ENCODE assay signal across 18 cellular contexts in genomic region chr20:38881806-38882440, GRCh38. TPM values are rescaled to one million over a fixed set of nuclear protein-coding genes. Genes with fewer than 3 reads are reported as not detected.
DNase-seq lines count a peak whose midpoint lies in the region; ATAC-seq, FAIRE-seq and TF ChIP-seq lines count a peak whose summit lies in the region.
"Had no signal": no experiment of that assay in that cellular context is flagged by ENCODE, and none has a peak within 500 bp of the region (broad histone marks: within the 10 kb centered on the region; RNA-seq: fewer than 3 reads in every experiment).

No MANE protein-coding gene starts in this region.

- H3K4me1 Mint-ChIP-seq in T-helper 2 cell treated with Interferon-gamma antibody and Interleukin-4, amounts not matched to agents 5 μg/mL and 100 μg/mL, for 36 hours (ENCODE audit: low read depth) = peaks cover 45% of the 10 kb centered on the region

- ATAC-seq in K562 (no peak), GM21619 (IDR thresholded peaks at IDR 0.05; ENCODE audit: unreplicated experiment) (no peak), heart right ventricle (no peak)
- ATAC-seq: left lobe of liver had no signal

- no peak for DNase-seq in T-helper 2 cell treated with Interferon-gamma antibody and Interleukin-4, amounts not matched to agents 5 μg/mL and 100 μg/mL, for 36 hours (ENCODE audit: low spot score)
- DNase-seq in T-helper 2 cell (no peak), OCI-LY7 (ENCODE audit: low spot score) (no peak), K562 (ENCODE audit: extremely low read depth in 1 of 4, low spot score in 3 of 4) (no peak), spleen (peak; percentile 51), GOT3 (lab: John Stamatoyannopoulos, UW) (no peak), heart right ventricle (no peak)
- DNase-seq: activated CD4-positive, CD25-positive, alpha-beta regulatory T cell treated with anti-CD3 and anti-CD28 coated beads, Interleukin-2, amount 50 U/mL, for 72 hours; NCI-H2107; stimulated activated CD4-positive, alpha-beta T cell treated with anti-CD3 and anti-CD28 coated beads, Interleukin-4, amount 100 ng/mL, for 1 hour; tibial artery had no signal

- H3K4me3 Mint-ChIP-seq in T-helper 2 cell treated with Interferon-gamma antibody and Interleukin-4, amounts not matched to agents 5 μg/mL and 100 μg/mL, for 36 hours = no peak overlapping the region

- no TSS peak for BruUV-seq in OCI-LY7 (replicated peaks; lab: Mats Ljungman, UMichigan)
- no TSS peak for BruUV-seq in K562 (replicated peaks; lab: Mats Ljungman, UMichigan)

- H3K4me2 ChIP-seq in OCI-LY7 (ENCODE audit: low read length) (peak overlapping the region; percentile 70), K562 (ENCODE audit: insufficient read depth, low read length) (no peak overlapping the region)
- H3K4me2 ChIP-seq: A549 had no signal

- peaks cover 2 to 16% of the 10 kb centered on the region in 2 experiments; a peak in 1 of 5 replicates for H3K27me3 ChIP-seq in K562 (ENCODE audit: control insufficient read depth in 2 of 2, insufficient read depth in 2 of 2, low read length in 2 of 2)
- no peaks in the 10 kb centered on the region for H3K27me3 ChIP-seq in spleen (replicated peaks in 1 of 7)
- H3K27me3 ChIP-seq in heart right ventricle = peaks cover 0 to 34% (median 12%) of the 10 kb centered on the region in 7 donors
- H3K27me3 ChIP-seq: ascending aorta had no signal

- CTCF ChIA-PET in OCI-LY7 (lab: Charles Lee; ENCODE audit: unreplicated experiment) (interaction anchor here (0.6 to 3.4 kb wide), 5 partner anchors 9 to 77 kb away, joined by 3 to 34 read pairs (median 4); no protein-coding TSS in a partner anchor), K562 (lab: Yijun Ruan, JAX; ENCODE audit: low intra/inter-chr PET ratio) (no interaction called here)

- no peaks in the 10 kb centered on the region for H3K9me2 ChIP-seq in OCI-LY7 (ENCODE audit: insufficient read depth, low read length)

- no peak for FAIRE-seq in K562 (lab: Jason Lieb, UNC)
- FAIRE-seq: A549, frontal cortex had no signal

- no peak overlapping the region for H3K9ac ChIP-seq in K562 (ENCODE audit: insufficient read depth in 1 of 2, low read depth in 2 of 2, low read length in 2 of 2)
- H3K9ac ChIP-seq: parathyroid adenoma had no signal

- no peaks in the 10 kb centered on the region for H3K27me3 Mint-ChIP-seq in T-helper 2 cell treated with Interferon-gamma antibody and Interleukin-4, amounts not matched to agents 5 μg/mL and 100 μg/mL, for 36 hours (ENCODE audit: low read depth)

- H3K36me3 ChIP-seq in OCI-LY7 (ENCODE audit: insufficient read depth, low read length) (no peaks in the 10 kb centered on the region), K562 (ENCODE audit: control insufficient read depth, insufficient read depth, low read length) (no peaks in the 10 kb centered on the region), spleen (peaks cover 0 to 15% (median 0%) of the 10 kb centered on the region in 6 donors), heart right ventricle (no peaks in the 10 kb centered on the region)
- H3K36me3 ChIP-seq: ascending aorta, tibial artery had no signal

- H3K79me2 ChIP-seq in OCI-LY7 (ENCODE audit: insufficient read depth, low read depth, low read length) (peaks cover 70% of the 10 kb centered on the region), K562 (ENCODE audit: control insufficient read depth, insufficient read depth, low read length) (no peaks in the 10 kb centered on the region)
- H3K79me2 ChIP-seq: parathyroid adenoma had no signal

- H3K27ac ChIP-seq in OCI-LY7 (ENCODE audit: low read depth, low read length, poor library complexity, severe bottlenecking) = peak overlapping the region; percentile 97
- H3K27ac ChIP-seq in K562 (ENCODE audit: extremely low read depth, low read depth, low read length) = no peak overlapping the region
- H3K27ac ChIP-seq in spleen = peak overlapping the region in 6 of 8 donors; percentile 32 to 93 (median 72)
- H3K27ac ChIP-seq in heart right ventricle = no peak overlapping the region
- H3K27ac ChIP-seq: A549, ascending aorta, coronary artery, parathyroid adenoma, tibial artery had no signal

- in situ Hi-C loops in K562 (cut with MboI) = no loop called here

- intact Hi-C loops in OCI-LY7 (cut with micrococcal nuclease; ENCODE audit: unreplicated experiment) = loop anchor here (1.0 kb wide), 1 partner anchor 10 kb away; no protein-coding TSS in a partner anchor
- intact Hi-C loops in K562 (cut with micrococcal nuclease) = no loop called here
- intact Hi-C loops in spleen (cut with DNase I; ENCODE audit: low total_unique reads) = no loop called here
- intact Hi-C loops in heart right ventricle (cut with DNase I) = loop anchor here in 1 of 10 donors (5.0 kb wide), 1 partner anchor 55 kb away; no protein-coding TSS in a partner anchor

- no peaks in the 10 kb centered on the region for H3K9me3 Mint-ChIP-seq in T-helper 2 cell treated with Interferon-gamma antibody and Interleukin-4, amounts not matched to agents 5 μg/mL and 100 μg/mL, for 36 hours

- WGBS in K562 (ENCODE audit: insufficient coverage, low coverage, missing lambda C conversion rate) = 30% methylated on average over 4 of the region's 4 CpGs
- 77 to 88% (median 79%) methylated on average over 4 of the region's 4 CpGs for WGBS in spleen, 5 donors
- WGBS in heart right ventricle, 2 donors = 93 to 96% methylated on average over 4 of the region's 4 CpGs

- H3K4me3 ChIP-seq in OCI-LY7 (ENCODE audit: low read depth, low read length, poor library complexity, severe bottlenecking) = peak overlapping the region; percentile 21
- no peak overlapping the region for H3K4me3 ChIP-seq in K562
- H3K4me3 ChIP-seq in spleen = peak overlapping the region in 1 of 8 donors; percentile 24
- no peak overlapping the region for H3K4me3 ChIP-seq in heart right ventricle
- H3K4me3 ChIP-seq: A549, ascending aorta, coronary artery, tibial artery had no signal

- POLR2A ChIA-PET in OCI-LY7 (lab: Charles Lee) (interaction anchor here (1.2 to 7.5 kb wide), 8 partner anchors 9 to 76 kb away, joined by 3 to 85 read pairs (median 12); partner anchors contain the start of gene PPP1R16B), K562 (lab: Yijun Ruan, JAX) (interaction anchor here (1.1 kb wide), 1 partner anchor 11 kb away, joined by 4 read pairs; no protein-coding TSS in a partner anchor)

- H2AFZ ChIP-seq in OCI-LY7 (ENCODE audit: low read length) (no peak overlapping the region), K562 (ENCODE audit: low read depth, low read length) (no peak overlapping the region)
- H2AFZ ChIP-seq: parathyroid adenoma had no signal

- H4K20me1 ChIP-seq in OCI-LY7 (ENCODE audit: insufficient read depth, low read length) = no peaks in the 10 kb centered on the region
- H4K20me1 ChIP-seq in K562 (replicated peaks; ENCODE audit: control insufficient read depth, insufficient read depth, low read length) = peaks cover 7% of the 10 kb centered on the region

- H3K9me1 ChIP-seq in K562 (ENCODE audit: control insufficient read depth, insufficient read depth, low read length) = no peaks in the 10 kb centered on the region

- H3K4me1 ChIP-seq in OCI-LY7 (ENCODE audit: insufficient read depth, low read length, poor library complexity, severe bottlenecking) (peaks cover 94% of the 10 kb centered on the region), K562 (replicated peaks in 1 of 2; ENCODE audit: control insufficient read depth in 2 of 2, insufficient read depth in 2 of 2, low read length in 2 of 2) (peaks cover 0 to 7% of the 10 kb centered on the region in 2 experiments; a peak in 2 of 5 replicates), spleen (peaks cover 44 to 100% (median 87%) of the 10 kb centered on the region in 6 donors), heart right ventricle (peaks cover 0 to 63% (median 16%) of the 10 kb centered on the region in 9 donors)
- H3K4me1 ChIP-seq: ascending aorta had no signal

- TF ChIP-seq POLR2A in K562 (conservative IDR thresholded peaks at IDR 0.05) = no peak
- no peak for TF ChIP-seq POLR2A in spleen (IDR thresholded peaks at IDR 0.05)

- H3K9me3 ChIP-seq in OCI-LY7 (ENCODE audit: low read length) (no peaks in the 10 kb centered on the region), K562 (replicated peaks; ENCODE audit: control insufficient read depth, insufficient read depth, low read depth, low read length) (no peaks in the 10 kb centered on the region), spleen (no peaks in the 10 kb centered on the region), heart right ventricle (no peaks in the 10 kb centered on the region)
- H3K9me3 ChIP-seq: A549, ascending aorta, tibial artery had no signal

- no peak for TF ChIP-seq EP300 in K562 (IDR thresholded peaks at IDR 0.05; ENCODE audit: low read length)

- TF ChIP-seq RAD21 in K562 (CRISPR knock-in tag; conservative IDR thresholded peaks at IDR 0.05 in 1 of 2, IDR thresholded peaks at IDR 0.05 in 1 of 2) = no peak

- TF ChIP-seq CTCF in OCI-LY7 (conservative IDR thresholded peaks at IDR 0.05; ENCODE audit: low read length) (no peak), K562 (IDR thresholded peaks at IDR 0.05 in 2 of 3, conservative IDR thresholded peaks at IDR 0.05 in 1 of 3; ENCODE audit: insufficient read depth in 2 of 3, low read depth in 1 of 3, low read length in 3 of 3) (no peak), spleen (IDR thresholded peaks at IDR 0.05 in 8 of 11, conservative IDR thresholded peaks at IDR 0.05 in 3 of 11) (no peak), heart right ventricle (IDR thresholded peaks at IDR 0.05) (no peak)

- H3K27ac Mint-ChIP-seq in T-helper 2 cell treated with Interferon-gamma antibody and Interleukin-4, amounts not matched to agents 5 μg/mL and 100 μg/mL, for 36 hours = peak overlapping the region; percentile 58

- H3K36me3 Mint-ChIP-seq in T-helper 2 cell treated with Interferon-gamma antibody and Interleukin-4, amounts not matched to agents 5 μg/mL and 100 μg/mL, for 36 hours (ENCODE audit: low read depth) = peaks cover 22% of the 10 kb centered on the region

RNA-seq across cellular contexts. Expression of gene FAM83D, which starts 44.3 kb away (rescaled TPM):
- total RNA-seq in OCI-LY7 (2014; rRNA removed; shearing (Covaris generic)) = 33.2 and 48.2 TPM in 2 replicates
- 32.6 and 32.9 TPM in 2 replicates for total RNA-seq in OCI-LY7 (2022)
- 59.8 and 69.3 TPM in 2 replicates for total RNA-seq in K562 (2011; cell fraction: chromatin; rRNA removed; ENCODE audit: low replicate concordance)
- total RNA-seq in K562 (2011; cell fraction: nucleolus; rRNA removed) = 58.9 and 62.4 TPM in 2 replicates
- 44.0 and 52.1 TPM in 2 replicates for total RNA-seq in K562 (2011; cell fraction: nucleoplasm; rRNA removed)
- 43.5 and 64.6 TPM in 2 replicates for total RNA-seq in K562 (2014; rRNA removed)
- 46.0 and 47.2 TPM in 2 replicates for total RNA-seq in K562 (2014; rRNA removed; fragmentation: Illumina TruSeq; extraction: Trizol)
- total RNA-seq in K562 (2015; rRNA removed; fragmentation: Illumina TruSeq; extraction: Trizol) = 38.6 TPM in 2 replicates
- total RNA-seq in K562 (2021) = 51.9 and 55.6 TPM in 2 replicates
- polyA plus RNA-seq in K562 (2011; rRNA removed) = 66.1 and 79.6 TPM in 2 replicates
- 57.6 and 77.4 TPM in 2 replicates for polyA plus RNA-seq in K562 (2011; cell fraction: cytosol; rRNA removed)
- polyA plus RNA-seq in K562 (2011; cell fraction: nucleus; rRNA removed) = 90.7 and 94.9 TPM in 2 replicates
- polyA plus RNA-seq in K562 (2012) = 17.9 and 30.5 TPM in 2 replicates
- polyA plus RNA-seq in K562 (2014; fragmentation: Illumina TruSeq; extraction: Trizol) = 57.5 and 64.1 TPM in 2 replicates
- 1 to 10 TPM; 8.2 to 9.9 TPM for polyA plus RNA-seq in K562 (2014; fragmentation: Nextera tagmentation; extraction: Ambion mirVana)
- polyA plus RNA-seq in K562 (2014; rRNA removed) = 35.6 and 56.1 TPM in 2 replicates
- polyA minus RNA-seq in K562 (2011; rRNA and poly(A)+ RNA removed) = 67.6 and 82.6 TPM in 2 replicates
- polyA minus RNA-seq in K562 (2011; cell fraction: cytosol; rRNA and poly(A)+ RNA removed) = 36.9 and 40.1 TPM in 2 replicates
- polyA minus RNA-seq in K562 (2011; cell fraction: nucleus; rRNA and poly(A)+ RNA removed) = 46.3 and 57.0 TPM in 2 replicates
- 1 to 10 TPM in 5 of 7 donors, under 1 TPM in 2; 0.46 to 3.0 (median 1.5) TPM for total RNA-seq in spleen
- 1 to 10 TPM in 2 of 3 donors, under 1 TPM in 1; 0.76 to 1.2 (median 1.2) TPM for polyA plus RNA-seq in spleen
- 1 to 10 TPM in 1 of 10 donors, under 1 TPM in 9; 0.12 to 2.8 (median 0.46) TPM for total RNA-seq in heart right ventricle
- under 1 TPM; 0.15 to 0.67 TPM for polyA plus RNA-seq in heart right ventricle

Comparison
In these comparisons a context has a peak if more than half of its experiments do, and no peak if none do; other contexts are left out.
1. H3K27ac ChIP-seq: peak in OCI-LY7 (single experiment) and spleen (6 of 8); none in K562 (single experiment) and heart right ventricle (0 of 10).
2. RNA of gene FAM83D, which starts 44.3 kb away (total RNA-seq): 32.6 to 48.2 TPM in OCI-LY7 and 38.6 to 69.3 TPM in K562; 0.46 to 3.0 TPM in spleen and 0.12 to 2.8 TPM in heart right ventricle; every median in the first group is over 4 times any median in the second.